20 cellular contexts compared by ENCODE assay signal in genomic region chr20:36210561-36210960, GRCh38. TPM values are rescaled to one million over a fixed set of nuclear protein-coding genes. Genes with fewer than 3 reads are reported as not detected.
A peak's percentile ranks its signal among the peaks of the same experiment; 100 is the strongest.
DNase-seq lines count a peak whose midpoint lies in the region; ATAC-seq, FAIRE-seq and TF ChIP-seq lines count a peak whose summit lies in the region.
"Had no signal": no experiment of that assay in that cellular context is flagged by ENCODE, and none has a peak within 500 bp of the region (broad histone marks: within the 10 kb centered on the region; RNA-seq: fewer than 3 reads in every experiment).

No MANE protein-coding gene starts in this region.

- TF ChIP-seq CTCF in bronchial epithelial cell (IDR thresholded peaks at IDR 0.05; ENCODE audit: insufficient read depth, low read length, severe bottlenecking) = peak; percentile 23
- TF ChIP-seq CTCF in HepG2 (CRISPR knock-in tag; IDR thresholded peaks at IDR 0.05) = peak; percentile 47

- H3K27ac ChIP-seq in HepG2 (ENCODE audit: extremely low read length, insufficient read depth, low read length) = no peak overlapping the region
- H3K27ac ChIP-seq: colonic mucosa, gastroesophageal sphincter, tibial artery had no signal

- H4K20me1 ChIP-seq in HepG2 (ENCODE audit: insufficient read depth, low read length) = no peaks in the 10 kb centered on the region

- H2AFZ ChIP-seq in HepG2 (ENCODE audit: low read length) = no peak overlapping the region

- H3K4me3 ChIP-seq in bronchial epithelial cell (ENCODE audit: low read depth, low read length) (no peak overlapping the region), HepG2 (replicated peaks in 1 of 3; ENCODE audit: insufficient read depth in 1 of 3, low read depth in 2 of 3, low read length in 3 of 3) (no peak overlapping the region)
- H3K4me3 ChIP-seq: colonic mucosa, gastroesophageal sphincter, HAP-1, tibial artery had no signal

- in situ Hi-C loops in HepG2 (cut with HindIII; ENCODE audit: extremely low pct_ligation_motif_present, low pct_unique_long_range_greater_than_20kb) = no loop called here

- peak; percentile 60 for ATAC-seq in HepG2
- ATAC-seq: activated CD4-positive, CD25-positive, alpha-beta regulatory T cell treated with anti-CD3 and anti-CD28 coated beads, Interleukin-2, amount 50 U/mL, for 24 hours; gastroesophageal sphincter; natural killer cell treated with Interleukin-12 subunit alpha and Interleukin-12 subunit beta and Interleukin-15 and Interleukin-18, amount 100 ng/mL, for 72 hours; stimulated activated naive B cell treated with anti-CD40 and anti-IgM and Interleukin-4, amounts not matched to agents 10 μg/mL and 1 μg/mL and 100 μg/mL, for 72 hours had no signal

- POLR2A ChIA-PET in HepG2 (lab: Yijun Ruan, JAX) = no interaction called here

- no peak for TF ChIP-seq POLR2A in HepG2 (IDR thresholded peaks at IDR 0.05; ENCODE audit: insufficient read depth in 1 of 2, low read depth in 2 of 2, low read length in 2 of 2)
- no peak for TF ChIP-seq POLR2A in GM12891 (IDR thresholded peaks at IDR 0.05; ENCODE audit: low read depth, low read length)

- TF ChIP-seq EP300 in HepG2 (IDR thresholded peaks at IDR 0.05; ENCODE audit: low read depth in 2 of 2, low read length in 2 of 2) (no peak), HepG2 (CRISPR knock-in tag; IDR thresholded peaks at IDR 0.05; ENCODE audit: borderline replicate concordance) (no peak)

- DNase-seq in ELR (ENCODE audit: low read depth) (peak; percentile 18), HT-29 (ENCODE audit: low spot score) (peak; percentile 23), bronchial epithelial cell (ENCODE audit: low read depth) (peak; percentile 4), HepG2 (ENCODE audit: low spot score) (no peak), EL (no peak), SHP77 (lab: John Stamatoyannopoulos, UW) (no peak), GM12891 (ENCODE audit: insufficient read length, low spot score) (no peak), HTR-8/SVneo (ENCODE audit: insufficient read length, low spot score) (no peak)
- DNase-seq: amniotic stem cell; colonic mucosa; Karpas-422; NCI-H1417 treated with DMSO at 0.1 percent for 48 hours; stimulated activated naive B cell treated with anti-CD40 and anti-IgM and Interleukin-4, amounts not matched to agents 10 μg/mL and 1 μg/mL and 100 μg/mL, for 72 hours; tibial artery had no signal

- intact Hi-C loops in HepG2 (cut with micrococcal nuclease; ENCODE audit: unreplicated experiment) = no loop called here

- H3K4me1 ChIP-seq in HepG2 (ENCODE audit: insufficient read depth, low read length) = no peaks in the 10 kb centered on the region
- H3K4me1 ChIP-seq: colonic mucosa, gastroesophageal sphincter, HAP-1, tibial artery had no signal

- no TSS peak for BruUV-seq in HepG2 (replicated peaks; lab: Mats Ljungman, UMichigan)

- 89% methylated on average over 3 of the region's 3 CpGs for WGBS in HepG2 (ENCODE audit: low lambda C conversion rate)

- H3K9ac ChIP-seq in HepG2 (ENCODE audit: insufficient read depth, low read depth, low read length) = no peak overlapping the region

- no peaks in the 10 kb centered on the region for H3K36me3 ChIP-seq in bronchial epithelial cell (ENCODE audit: control insufficient read depth, insufficient read depth, low read length)
- H3K36me3 ChIP-seq in HepG2 (replicated peaks in 1 of 2; ENCODE audit: control insufficient read depth in 1 of 2, insufficient read depth in 2 of 2, low read length in 2 of 2) = peaks cover 19 to 42% of the 10 kb centered on the region in 2 experiments
- H3K36me3 ChIP-seq: colonic mucosa, HAP-1 had no signal

- FAIRE-seq in bronchial epithelial cell (lab: Jason Lieb, UNC) = no peak
- FAIRE-seq in HepG2 (lab: Jason Lieb, UNC) = no peak
- no peak for FAIRE-seq in GM12891 (lab: Jason Lieb, UNC)
- no peak for FAIRE-seq in HTR-8/SVneo (lab: Jason Lieb, UNC)
- FAIRE-seq: endothelial cell of umbilical vein had no signal

- no peak for TF ChIP-seq RAD21 in HepG2 (CRISPR knock-in tag; IDR thresholded peaks at IDR 0.05)

- no peaks in the 10 kb centered on the region for H3K79me2 ChIP-seq in HepG2 (ENCODE audit: insufficient read depth, low read length)

- no peaks in the 10 kb centered on the region for H3K27me3 ChIP-seq in bronchial epithelial cell (ENCODE audit: control insufficient read depth, insufficient read depth, low read length)
- H3K27me3 ChIP-seq in HepG2 (ENCODE audit: control insufficient read depth in 1 of 2, insufficient read depth in 2 of 2, low read length in 2 of 2) = no peaks in the 10 kb centered on the region
- H3K27me3 ChIP-seq: colonic mucosa, gastroesophageal sphincter, tibial artery had no signal

- no peak overlapping the region for H3K4me2 ChIP-seq in HepG2 (ENCODE audit: low read depth, low read length)

- CTCF ChIA-PET in HepG2 (lab: Yijun Ruan, JAX; ENCODE audit: low intra/inter-chr PET ratio, low total read pairs) = interaction anchor here (1.3 kb wide), 1 partner anchor 229 kb away, joined by 3 read pairs; no protein-coding TSS in a partner anchor

- no peaks in the 10 kb centered on the region for H3K9me3 ChIP-seq in HepG2 (ENCODE audit: low read length)
- H3K9me3 ChIP-seq: colonic mucosa, gastroesophageal sphincter, HAP-1, tibial artery had no signal

TF ChIP-seq in HepG2, 621 proteins besides CTCF, POLR2A, EP300 and RAD21 (continues in another document):
- TF ChIP-seq ISX (CRISPR knock-in tag; conservative IDR thresholded peaks at IDR 0.05) (no peak), HNRNPH1 (optimal IDR thresholded peaks at IDR 0.05; ENCODE audit: low read depth, low read length) (no peak), ZBTB7A (CRISPR knock-in tag; IDR thresholded peaks at IDR 0.05) (0 out of 2 replicates have a peak, but pooled peaks have one; percentile 18), NBN (conservative IDR thresholded peaks at IDR 0.05) (no peak)

TF ChIP-seq in GM12891, 5 proteins besides CTCF, POLR2A, EP300 and RAD21:
- TF ChIP-seq PAX5 (IDR thresholded peaks at IDR 0.05; ENCODE audit: insufficient read depth, low read length, severe bottlenecking) = no peak
- no peak for TF ChIP-seq POLR2AphosphoS5 (IDR thresholded peaks at IDR 0.05; ENCODE audit: low read depth, low read length)
- no peak for TF ChIP-seq TAF1 (IDR thresholded peaks at IDR 0.05; ENCODE audit: low read depth, low read length)
- TF ChIP-seq SPI1 (IDR thresholded peaks at IDR 0.05; ENCODE audit: low read depth, low read length) = no peak
- no peak for TF ChIP-seq POU2F2 (IDR thresholded peaks at IDR 0.05; ENCODE audit: low read depth, low read length)

RNA-seq across cellular contexts. Expression of gene AAR2, which starts 25.7 kb away (rescaled TPM):
- 57.0 and 61.5 TPM in 2 replicates for total RNA-seq in HT-29 (2014; rRNA removed; shearing (Covaris generic))
- total RNA-seq in bronchial epithelial cell (13.7 and 16.5 TPM in 2 replicates), HepG2 (2016; rRNA removed; fragmentation: Illumina TruSeq; extraction: Trizol) (46.2 and 56.5 TPM in 2 replicates)
- total RNA-seq in HepG2 (2016; cell fraction: cytosol; rRNA removed; fragmentation: Illumina TruSeq; extraction: Trizol; ENCODE audit: low read depth) = 6.6 and 7.3 TPM in 2 replicates
- total RNA-seq in HepG2 (2016; cell fraction: insoluble cytoplasmic fraction; rRNA removed; fragmentation: Illumina TruSeq; extraction: Trizol) = 45.1 and 55.7 TPM in 2 replicates
- 15.6 and 16.1 TPM in 2 replicates for total RNA-seq in HepG2 (2016; cell fraction: membrane; rRNA removed; fragmentation: Illumina TruSeq; extraction: Trizol)
- total RNA-seq in HepG2 (2016; cell fraction: nucleus; rRNA removed; fragmentation: Illumina TruSeq; extraction: Trizol) = 31.3 and 35.6 TPM in 2 replicates
- polyA plus RNA-seq in HepG2 (2011; rRNA removed) = 45.2 and 50.5 TPM in 2 replicates
- polyA plus RNA-seq in HepG2 (2011; cell fraction: cytosol; rRNA removed) = 37.7 and 43.1 TPM in 2 replicates
- 28.8 and 29.0 TPM in 2 replicates for polyA plus RNA-seq in HepG2 (2011; cell fraction: nucleus; rRNA removed)
- polyA plus RNA-seq in HepG2 (2012) = 29.3 and 35.7 TPM in 2 replicates
- polyA plus RNA-seq in HepG2 (2016; cell fraction: cytosol; fragmentation: Illumina TruSeq; extraction: Trizol; ENCODE audit: low read depth) = 4.9 and 5.0 TPM in 2 replicates
- polyA plus RNA-seq in HepG2 (2016; cell fraction: insoluble cytoplasmic fraction; fragmentation: Illumina TruSeq; extraction: Trizol; ENCODE audit: low read depth) = 57.6 and 57.7 TPM in 2 replicates
- 9.6 and 9.7 TPM in 2 replicates for polyA plus RNA-seq in HepG2 (2016; cell fraction: membrane; fragmentation: Illumina TruSeq; extraction: Trizol; ENCODE audit: low read depth)
- 41.9 and 45.1 TPM in 2 replicates for polyA plus RNA-seq in HepG2 (2016; cell fraction: nucleus; fragmentation: Illumina TruSeq; extraction: Trizol; ENCODE audit: insufficient read depth, low read depth)
- 89.7 and 103 TPM in 2 replicates for polyA minus RNA-seq in HepG2 (2011; rRNA and poly(A)+ RNA removed; ENCODE audit: low replicate concordance)
- 24.4 and 25.0 TPM in 2 replicates for polyA minus RNA-seq in HepG2 (2011; cell fraction: cytosol; rRNA and poly(A)+ RNA removed)
- polyA minus RNA-seq in HepG2 (2011; cell fraction: nucleus; rRNA and poly(A)+ RNA removed) = 26.8 and 34.2 TPM in 2 replicates
- 18.5 TPM for polyA plus RNA-seq in GM12891 (2012; ENCODE audit: low read depth, missing spikeins)

RNA-seq across cellular contexts. Expression of gene EPB41L1, which starts 56.0 kb away (rescaled TPM):
- 74.9 and 76.8 TPM in 2 replicates for total RNA-seq in HT-29 (2014; rRNA removed; shearing (Covaris generic))
- total RNA-seq in bronchial epithelial cell = 2.1 and 2.7 TPM in 2 replicates
- total RNA-seq in HepG2 (2016; rRNA removed; fragmentation: Illumina TruSeq; extraction: Trizol) = 16.7 and 20.8 TPM in 2 replicates
- 17.4 and 17.7 TPM in 2 replicates for total RNA-seq in HepG2 (2016; cell fraction: cytosol; rRNA removed; fragmentation: Illumina TruSeq; extraction: Trizol; ENCODE audit: low read depth)
- total RNA-seq in HepG2 (2016; cell fraction: insoluble cytoplasmic fraction; rRNA removed; fragmentation: Illumina TruSeq; extraction: Trizol) = 14.4 and 18.0 TPM in 2 replicates
- 56.5 and 60.6 TPM in 2 replicates for total RNA-seq in HepG2 (2016; cell fraction: membrane; rRNA removed; fragmentation: Illumina TruSeq; extraction: Trizol)
- total RNA-seq in HepG2 (2016; cell fraction: nucleus; rRNA removed; fragmentation: Illumina TruSeq; extraction: Trizol) = 12.9 and 17.3 TPM in 2 replicates
- 39.0 and 53.0 TPM in 2 replicates for polyA plus RNA-seq in HepG2 (2011; rRNA removed)
- polyA plus RNA-seq in HepG2 (2011; cell fraction: cytosol; rRNA removed) = 32.6 and 36.6 TPM in 2 replicates
- 28.0 and 46.3 TPM in 2 replicates for polyA plus RNA-seq in HepG2 (2011; cell fraction: nucleus; rRNA removed)
- polyA plus RNA-seq in HepG2 (2012) = 66.5 and 66.8 TPM in 2 replicates
- polyA plus RNA-seq in HepG2 (2016; cell fraction: cytosol; fragmentation: Illumina TruSeq; extraction: Trizol; ENCODE audit: low read depth) = 51.2 and 58.4 TPM in 2 replicates
- polyA plus RNA-seq in HepG2 (2016; cell fraction: insoluble cytoplasmic fraction; fragmentation: Illumina TruSeq; extraction: Trizol; ENCODE audit: low read depth) = 34.8 and 53.2 TPM in 2 replicates
- polyA plus RNA-seq in HepG2 (2016; cell fraction: membrane; fragmentation: Illumina TruSeq; extraction: Trizol; ENCODE audit: low read depth) = 96.9 and 114 TPM in 2 replicates
- 24.4 and 28.5 TPM in 2 replicates for polyA plus RNA-seq in HepG2 (2016; cell fraction: nucleus; fragmentation: Illumina TruSeq; extraction: Trizol; ENCODE audit: insufficient read depth, low read depth)
- 15.0 and 50.3 TPM in 2 replicates for polyA minus RNA-seq in HepG2 (2011; rRNA and poly(A)+ RNA removed; ENCODE audit: low replicate concordance)
- 28.8 and 48.7 TPM in 2 replicates for polyA minus RNA-seq in HepG2 (2011; cell fraction: cytosol; rRNA and poly(A)+ RNA removed)
- 20.4 and 20.9 TPM in 2 replicates for polyA minus RNA-seq in HepG2 (2011; cell fraction: nucleus; rRNA and poly(A)+ RNA removed)
- 0.32 TPM for polyA plus RNA-seq in GM12891 (2012; ENCODE audit: low read depth, missing spikeins)
- total RNA-seq: T-helper 1 cell treated with Interleukin-12 subunit alpha and Interleukin-12 subunit beta and Interleukin-4 antibody, amounts not matched to agents 30 ng/mL and 1 ng/mL, for 36 hours had no signal

Comparison
In these comparisons a context has a peak if more than half of its experiments do, and no peak if none do; other contexts are left out.
1. DNase-seq: peak in ELR (single experiment), HT-29 (single experiment) and bronchial epithelial cell (single experiment); none in HepG2 (single experiment), EL (single experiment), SHP77 (0 of 2), GM12891 (single experiment) and HTR-8/SVneo (single experiment).